16 cellular contexts compared by ENCODE assay signal in the genomic region with DNA sequence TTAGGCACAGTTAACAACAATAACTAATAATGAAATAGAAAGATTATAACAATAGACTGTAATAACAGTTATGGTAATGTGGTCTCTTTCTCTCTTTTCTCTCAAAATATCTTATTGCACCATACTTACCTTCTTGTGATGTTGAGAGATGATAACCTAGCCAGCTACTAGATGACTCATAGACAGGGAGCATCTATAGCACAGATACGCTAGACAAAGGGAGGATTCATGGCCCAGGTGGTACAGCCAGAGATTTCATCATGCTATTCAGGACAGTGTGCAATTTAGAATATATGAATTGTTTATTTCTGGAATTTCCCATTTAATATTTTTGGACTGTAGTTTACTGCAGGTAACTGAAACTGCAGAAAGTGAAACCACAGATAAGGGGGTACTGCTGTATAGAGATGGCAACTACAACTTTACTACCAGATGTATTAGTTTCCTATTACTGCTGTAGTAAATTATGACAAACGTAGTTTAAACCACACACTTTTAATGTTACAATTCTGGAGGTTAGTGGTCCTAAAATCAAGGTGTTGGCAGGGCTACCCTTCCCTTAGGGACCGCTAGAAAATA. TPM values are rescaled to one million over a fixed set of nuclear protein-coding genes. Genes with fewer than 3 reads are reported as not detected.
DNase-seq lines count a peak whose midpoint lies in the region; ATAC-seq, FAIRE-seq and TF ChIP-seq lines count a peak whose summit lies in the region.
"Had no signal": no experiment of that assay in that cellular context is flagged by ENCODE, and none has a peak within 500 bp of the region (broad histone marks: within the 10 kb centered on the region; RNA-seq: fewer than 3 reads in every experiment).

No MANE protein-coding gene starts in this region.

- WGBS in thyroid gland, 2 donors: 92 to 93% methylated on average over 3 of the region's 3 CpGs
- 80 to 94% methylated on average over 3 of the region's 3 CpGs for WGBS in gastroesophageal sphincter (ENCODE audit: low coverage in 1 of 2), 2 donors

- H3K9me3 Mint-ChIP-seq in brain: peaks cover 0 to 18% (median 14%) of the 10 kb centered on the region in 5 experiments

- peaks cover 7% of the 10 kb centered on the region for H3K27me3 Mint-ChIP-seq in brain

- no peaks in the 10 kb centered on the region for H3K4me1 ChIP-seq in thyroid gland
- no peaks in the 10 kb centered on the region for H3K4me1 ChIP-seq in gastroesophageal sphincter
- H3K4me1 ChIP-seq: heart right ventricle had no signal

- H3K27me3 ChIP-seq in thyroid gland (no peaks in the 10 kb centered on the region), gastroesophageal sphincter (no peaks in the 10 kb centered on the region)
- H3K27me3 ChIP-seq: heart right ventricle had no signal

- intact Hi-C loops in thyroid gland (cut with DNase I): no loop called here

- H3K27ac ChIP-seq in thyroid gland: no peak overlapping the region
- no peak overlapping the region for H3K27ac ChIP-seq in gastroesophageal sphincter
- H3K27ac ChIP-seq: heart right ventricle had no signal

- DNase-seq in GM12892 (ENCODE audit: insufficient read length) (no peak), thyroid gland (no peak), kidney tubule cell (ENCODE audit: low spot score) (no peak)
- DNase-seq: activated T-cell treated with anti-CD3 and anti-CD28 coated beads, Interleukin-2, amount 50 U/mL, for 1 hour; heart right ventricle; NCI-H1436 treated with DMSO at 0.1 percent for 48 hours; NCI-H774; occipital lobe; SIG-M5 had no signal

- H3K36me3 ChIP-seq in thyroid gland (no peaks in the 10 kb centered on the region), gastroesophageal sphincter (no peaks in the 10 kb centered on the region)

- TF ChIP-seq CTCF in brain (conservative IDR thresholded peaks at IDR 0.05) (no peak), thyroid gland (IDR thresholded peaks at IDR 0.05) (no peak), gastroesophageal sphincter (IDR thresholded peaks at IDR 0.05) (no peak)

- peaks cover 58% of the 10 kb centered on the region for H3K36me3 Mint-ChIP-seq in brain

- H3K4me3 ChIP-seq in thyroid gland (replicated peaks in 1 of 3) (no peak overlapping the region), gastroesophageal sphincter (no peak overlapping the region)
- H3K4me3 ChIP-seq: heart right ventricle had no signal

- TF ChIP-seq POLR2A in GM12892 (IDR thresholded peaks at IDR 0.05; ENCODE audit: low read depth, low read length): no peak
- no peak for TF ChIP-seq POLR2A in thyroid gland (IDR thresholded peaks at IDR 0.05)
- no peak for TF ChIP-seq POLR2A in gastroesophageal sphincter (IDR thresholded peaks at IDR 0.05)

- peak overlapping the region in 4 of 5 experiments; percentile 16 to 88 (median 60) for H3K27ac Mint-ChIP-seq in brain

- peak; percentile 78 for FAIRE-seq in GM12892 (lab: Jason Lieb, UNC)
- FAIRE-seq: GM12891 had no signal

- no peak for TF ChIP-seq EP300 in gastroesophageal sphincter (IDR thresholded peaks at IDR 0.05)

- H3K4me1 Mint-ChIP-seq in brain: peaks cover 31% of the 10 kb centered on the region

- peak overlapping the region in 1 of 5 experiments; percentile 20 for H3K4me3 Mint-ChIP-seq in brain

- H3K9me3 ChIP-seq in thyroid gland: no peaks in the 10 kb centered on the region
- H3K9me3 ChIP-seq in gastroesophageal sphincter: no peaks in the 10 kb centered on the region

- ATAC-seq in GM19463 (IDR thresholded peaks at IDR 0.05; ENCODE audit: unreplicated experiment) (peak; percentile 85), HG03354 (IDR thresholded peaks at IDR 0.05; ENCODE audit: poor library complexity, severe bottlenecking, unreplicated experiment) (peak; percentile 77), gastroesophageal sphincter (no peak), HG02623 (IDR thresholded peaks at IDR 0.05; ENCODE audit: unreplicated experiment) (no peak)
- ATAC-seq: HCT116, heart right ventricle had no signal

RNA-seq across cellular contexts. Expression of gene MAGED1, which starts 41.8 kb away (rescaled TPM):
- polyA plus RNA-seq in GM12892 (2012; ENCODE audit: missing spikeins): 66.2 TPM
- polyA plus RNA-seq in brain (ENCODE audit: insufficient read depth, low read depth, low replicate concordance): 250 TPM
- total RNA-seq in thyroid gland: 100 to 1,000 TPM in 3 of 4 donors, 10 to 100 TPM in 1; 83.7 to 277 (median 201) TPM
- 10 to 100 TPM; 34.2 to 54.8 (median 43.5) TPM for total RNA-seq in gastroesophageal sphincter

Comparison
In these comparisons a context has a peak if more than half of its experiments do, and no peak if none do; other contexts are left out.
1. ATAC-seq: peak in GM19463 (single experiment) and HG03354 (single experiment); none in gastroesophageal sphincter (single experiment) and HG02623 (single experiment).